ENCODE assay signal across 29 cellular contexts in genomic region chr5:96189028-96189826, GRCh38.
"Had no signal": no experiment of that assay in that cellular context is flagged by ENCODE, and none has a peak within 500 bp of the region (broad histone marks: within the 10 kb centered on the region; RNA-seq: fewer than 3 reads in every experiment).

No MANE protein-coding gene starts in this region.

- DNase-seq: activated CD4-positive, alpha-beta memory T cell treated with anti-CD3 and anti-CD28 coated beads, Interleukin-2, amount 10 ng/mL, durations not matched to agents 7 days and 5 days; activated CD4-positive, alpha-beta T cell treated with anti-CD3 and anti-CD28 coated beads, Interleukin-2, amount 10 ng/mL, durations not matched to agents 7 days and 5 days; activated CD4-positive, CD25-positive, alpha-beta regulatory T cell; activated gamma-delta T cell treated with Interleukin-2 at 50 U/mL for 16 hours; activated naive CD4-positive, alpha-beta T cell treated with anti-CD3 and anti-CD28 coated beads, Interleukin-2, amount 10 ng/mL, durations not matched to agents 7 days and 5 days; activated naive CD8-positive, alpha-beta T cell treated with anti-CD3 and anti-CD28 coated beads for 36 hours; activated T-cell treated with anti-CD3 and anti-CD28 coated beads for 4 hours; activated T-cell treated with anti-CD3 and anti-CD28 coated beads, Interleukin-2, amount 50 U/mL, for 72 hours; caudate nucleus; KG1; MG63; MV-4-11; NCI-H1092 treated with DMSO at 0.1 percent for 48 hours; NCI-H1417 treated with DMSO at 0.1 percent for 48 hours; NCI-H1694; NCI-H2029; NCI-H2107; NCI-H2171 treated with DMSO at 0.1 percent for 48 hours; NCI-H226; NCI-H526; NCI-H774; Peyer's patch; SHP77; T-cell; T-helper 2 cell; T1000 had no signal

- H3K4me3 ChIP-seq: MG63, Peyer's patch had no signal

- H3K9me3 ChIP-seq: Peyer's patch had no signal

- H3K27ac ChIP-seq: Peyer's patch, VCaP had no signal

- H3K4me3 Mint-ChIP-seq: activated CD4-positive, alpha-beta memory T cell treated with anti-CD3 and anti-CD28 coated beads, Interleukin-2, amount 10 ng/mL, durations not matched to agents 7 days and 5 days; activated CD4-positive, alpha-beta T cell treated with anti-CD3 and anti-CD28 coated beads, Interleukin-2, amount 10 ng/mL, durations not matched to agents 7 days and 5 days; activated naive CD4-positive, alpha-beta T cell treated with anti-CD3 and anti-CD28 coated beads, Interleukin-2, amount 10 ng/mL, durations not matched to agents 7 days and 5 days; activated naive CD8-positive, alpha-beta T cell treated with anti-CD3 and anti-CD28 coated beads for 36 hours; activated T-cell treated with anti-CD3 and anti-CD28 coated beads, Interleukin-2, amount 50 U/mL, for 72 hours; T-cell had no signal

- H3K9me3 Mint-ChIP-seq: activated CD4-positive, alpha-beta T cell treated with anti-CD3 and anti-CD28 coated beads, Interleukin-2, amount 10 ng/mL, durations not matched to agents 7 days and 5 days; activated naive CD4-positive, alpha-beta T cell treated with anti-CD3 and anti-CD28 coated beads, Interleukin-2, amount 10 ng/mL, durations not matched to agents 7 days and 5 days; activated T-helper 2 cell treated with anti-CD3 and anti-CD28 coated beads, Interferon-gamma antibody, Interleukin-2, Interleukin-4, amounts not matched to agents 10 μg/mL and 5 μg/mL and 100 μg/mL, durations not matched to agents 14 hours and 24 hours and 36 hours had no signal

- H3K36me3 ChIP-seq: MG63, Peyer's patch had no signal

- H3K27me3 ChIP-seq: MG63, Peyer's patch had no signal

- H3K4me1 Mint-ChIP-seq: activated CD4-positive, alpha-beta memory T cell treated with anti-CD3 and anti-CD28 coated beads, Interleukin-2, amount 10 ng/mL, durations not matched to agents 7 days and 5 days; activated CD4-positive, alpha-beta T cell treated with anti-CD3 and anti-CD28 coated beads, Interleukin-2, amount 10 ng/mL, durations not matched to agents 7 days and 5 days; activated naive CD4-positive, alpha-beta T cell treated with anti-CD3 and anti-CD28 coated beads, Interleukin-2, amount 10 ng/mL, durations not matched to agents 7 days and 5 days; T-cell had no signal

- H3K36me3 Mint-ChIP-seq: activated naive CD4-positive, alpha-beta T cell treated with anti-CD3 and anti-CD28 coated beads, Interleukin-2, amount 10 ng/mL, durations not matched to agents 7 days and 5 days; activated naive CD8-positive, alpha-beta T cell treated with anti-CD3 and anti-CD28 coated beads for 36 hours; T-cell had no signal

- H3K4me1 ChIP-seq: Peyer's patch had no signal

- FAIRE-seq: TTC549 had no signal

- H3K27ac Mint-ChIP-seq: activated CD4-positive, alpha-beta memory T cell treated with anti-CD3 and anti-CD28 coated beads, Interleukin-2, amount 10 ng/mL, durations not matched to agents 7 days and 5 days; activated CD4-positive, alpha-beta T cell treated with anti-CD3 and anti-CD28 coated beads, Interleukin-2, amount 10 ng/mL, durations not matched to agents 7 days and 5 days; activated naive CD4-positive, alpha-beta T cell treated with anti-CD3 and anti-CD28 coated beads, Interleukin-2, amount 10 ng/mL, durations not matched to agents 7 days and 5 days; activated naive CD8-positive, alpha-beta T cell treated with anti-CD3 and anti-CD28 coated beads for 36 hours; activated T-cell treated with anti-CD3 and anti-CD28 coated beads, Interleukin-2, amount 50 U/mL, for 72 hours; activated T-helper 2 cell treated with anti-CD3 and anti-CD28 coated beads, Interferon-gamma antibody, Interleukin-2, Interleukin-4, amounts not matched to agents 10 μg/mL and 5 μg/mL and 100 μg/mL, durations not matched to agents 14 hours and 24 hours and 36 hours; T-cell had no signal
